In the genomic region with DNA sequence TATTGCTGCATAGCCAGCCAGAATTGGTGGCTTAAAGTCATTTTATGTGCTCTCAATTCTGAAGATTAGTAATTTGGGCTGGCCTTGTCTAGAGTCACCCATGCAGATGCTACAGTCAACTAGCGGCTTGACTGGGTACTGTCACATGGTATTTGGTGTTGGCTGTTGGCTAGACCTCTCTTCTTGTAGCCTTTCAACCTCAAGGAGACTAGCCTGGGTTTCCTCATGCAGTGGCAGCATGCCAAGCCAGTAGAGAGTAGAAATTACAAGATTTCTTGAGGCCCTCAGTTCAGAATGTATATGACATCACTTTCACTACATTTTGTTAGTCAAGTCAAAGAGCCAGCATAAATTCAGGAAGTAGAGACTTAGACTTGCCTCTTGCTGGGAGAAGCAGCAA, we compare ENCODE assay signal across 9 cellular contexts. TPM values are rescaled to one million over a fixed set of nuclear protein-coding genes. Genes with fewer than 3 reads are reported as not detected.
A peak's percentile ranks its signal among the peaks of the same experiment; 100 is the strongest.
DNase-seq lines count a peak whose midpoint lies in the region; ATAC-seq, FAIRE-seq and TF ChIP-seq lines count a peak whose summit lies in the region.
"Had no signal": no experiment of that assay in that cellular context is flagged by ENCODE, and none has a peak within 500 bp of the region (broad histone marks: within the 10 kb centered on the region; RNA-seq: fewer than 3 reads in every experiment).

No MANE protein-coding gene starts in this region.

- POLR2A ChIA-PET in HEK293T (lab: Yijun Ruan, JAX) = no interaction called here

- ATAC-seq in lower lobe of right lung (peak in 1 of 2 donors; percentile 1), GM21390 (IDR thresholded peaks at IDR 0.05; ENCODE audit: unreplicated experiment) (no peak)

- CTCF ChIA-PET in HEK293T (lab: Yijun Ruan, JAX) = interaction anchor here (0.6 to 0.7 kb wide), 2 partner anchors 245 to 351 kb away, joined by 3 to 5 read pairs; no protein-coding TSS in a partner anchor

- H3K4me3 ChIP-seq in lower lobe of right lung = no peak overlapping the region

- no peak for TF ChIP-seq CTCF in lower lobe of right lung (IDR thresholded peaks at IDR 0.05)

- no peaks in the 10 kb centered on the region for H3K36me3 ChIP-seq in lower lobe of right lung

- H3K27ac ChIP-seq in lower lobe of right lung = no peak overlapping the region

- peak; percentile 71 for DNase-seq in activated CD4-positive, alpha-beta T cell treated with anti-CD3 and anti-CD28 coated beads for 48 hours
- no peak for DNase-seq in activated CD4-positive, alpha-beta T cell treated with anti-CD3 and anti-CD28 coated beads, Interleukin-2, amount 50 U/mL, for 4 hours
- DNase-seq in HEK293T (ENCODE audit: extremely low spot score) (peak; percentile 22), RCC 7860 (ENCODE audit: low spot score) (peak; percentile 33), lower lobe of right lung (peak; percentile 79), T-helper 9 cell (no peak), cortex of kidney (lab: John Stamatoyannopoulos, UW) (no peak)
- DNase-seq: central memory CD4-positive, alpha-beta T cell had no signal

- H3K27me3 ChIP-seq in lower lobe of right lung (ENCODE audit: low read depth) = no peaks in the 10 kb centered on the region

- peaks cover 13% of the 10 kb centered on the region for H3K4me1 ChIP-seq in lower lobe of right lung

- FAIRE-seq in RCC 7860 (lab: Jason Lieb, UNC) = no peak

- no peaks in the 10 kb centered on the region for H3K9me3 ChIP-seq in lower lobe of right lung

- intact Hi-C loops in lower lobe of right lung (cut with DNase I) = no loop called here

TF ChIP-seq in HEK293T, 16 proteins besides CTCF, POLR2A, EP300 and RAD21:
- TF ChIP-seq FOXK2 (IDR thresholded peaks at IDR 0.05) = no peak
- no peak for TF ChIP-seq L3MBTL2 (conservative IDR thresholded peaks at IDR 0.05)
- no peak for TF ChIP-seq FOXA1 (IDR thresholded peaks at IDR 0.05)
- no peak for TF ChIP-seq TARDBP (IDR thresholded peaks at IDR 0.05)
- TF ChIP-seq BHLHE40 (IDR thresholded peaks at IDR 0.05; ENCODE audit: borderline replicate concordance) = no peak
- no peak for TF ChIP-seq CTBP1 (IDR thresholded peaks at IDR 0.05; ENCODE audit: borderline replicate concordance)
- TF ChIP-seq PKNOX1 (IDR thresholded peaks at IDR 0.05) = no peak
- TF ChIP-seq FOXM1 (IDR thresholded peaks at IDR 0.05; ENCODE audit: borderline replicate concordance) = no peak
- no peak for TF ChIP-seq HDGF (IDR thresholded peaks at IDR 0.05; ENCODE audit: borderline replicate concordance)
- no peak for TF ChIP-seq SP1 (IDR thresholded peaks at IDR 0.05)
- no peak for TF ChIP-seq LEF1 (IDR thresholded peaks at IDR 0.05; ENCODE audit: borderline replicate concordance)
- TF ChIP-seq NFRKB (IDR thresholded peaks at IDR 0.05) = no peak
- TF ChIP-seq ELF4 (IDR thresholded peaks at IDR 0.05) = no peak
- TF ChIP-seq SUZ12 (IDR thresholded peaks at IDR 0.05) = no peak
- no peak for TF ChIP-seq ZNF384 (IDR thresholded peaks at IDR 0.05)
- no peak for TF ChIP-seq ARNT (IDR thresholded peaks at IDR 0.05)
TF ChIP-seq in HEK293T: peak in this region for 0.

RNA-seq across cellular contexts. Expression of gene ZNF800, which starts 3.7 kb away (rescaled TPM):
- 36.6 TPM for total RNA-seq in lower lobe of right lung

Comparison
In these comparisons a context has a peak if more than half of its experiments do, and no peak if none do; other contexts are left out.
1. DNase-seq: peak in activated CD4-positive, alpha-beta T cell treated with anti-CD3 and anti-CD28 coated beads for 48 hours (single experiment), HEK293T (single experiment), RCC 7860 (single experiment) and lower lobe of right lung (single experiment); none in activated CD4-positive, alpha-beta T cell treated with anti-CD3 and anti-CD28 coated beads, Interleukin-2, amount 50 U/mL, for 4 hours (0 of 2), T-helper 9 cell (single experiment) and cortex of kidney (single experiment).